Comparison of ENCODE assay signal across 12 cellular contexts in the genomic region with DNA sequence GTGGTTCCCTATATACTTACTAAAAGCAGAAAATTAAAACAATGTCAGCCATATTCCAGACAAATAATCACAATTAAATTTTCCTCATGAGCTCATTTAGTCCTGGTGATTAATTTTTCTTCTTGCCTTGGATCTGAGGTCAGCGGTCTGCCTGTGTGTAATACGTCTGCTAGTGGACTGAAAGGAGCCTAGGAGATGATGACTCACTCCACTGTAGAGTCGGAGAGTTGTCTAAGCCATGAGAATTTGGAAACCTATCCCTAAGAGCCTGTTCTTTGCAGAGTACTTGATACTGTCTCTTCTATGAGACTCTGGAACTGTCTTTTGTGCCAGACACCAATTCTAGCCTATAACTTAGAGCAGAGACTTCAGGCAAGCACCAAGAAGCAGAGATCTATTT.
DNase-seq lines count a peak whose midpoint lies in the region; ATAC-seq lines count a peak whose summit lies in the region.
"Had no signal": no experiment of that assay in that cellular context is flagged by ENCODE, and none has a peak within 500 bp of the region (broad histone marks: within the 10 kb centered on the region; RNA-seq: fewer than 3 reads in every experiment).

No MANE protein-coding gene starts in this region.

- DNase-seq in SIG-M5 treated with dmso at 0.1 percent for 504 hours (lab: John Stamatoyannopoulos, UW; ENCODE audit: unreplicated experiment) (peak; percentile 2), SIG-M5 (lab: John Stamatoyannopoulos, UW) (no peak), RPMI7951 (ENCODE audit: low read depth) (peak; percentile 87), fibroblast of peridontal ligament (ENCODE audit: extremely low read depth) (peak; percentile 91), stromal cell of bone marrow (ENCODE audit: low read depth) (peak; percentile 94), DMS 273 (lab: John Stamatoyannopoulos, UW; ENCODE audit: unreplicated experiment) (no peak), NCI-H2081 treated with DMSO at 0.1 percent for 48 hours (lab: John Stamatoyannopoulos, UW) (no peak)
- DNase-seq: 8988T; activated naive CD4-positive, alpha-beta T cell treated with Interleukin-2 at 50 U/mL for 16 hours; endodermal cell; SHP77 had no signal

- ATAC-seq in HG02623 (IDR thresholded peaks at IDR 0.05; ENCODE audit: unreplicated experiment) = no peak

Comparison
In these comparisons a context has a peak if more than half of its experiments do, and no peak if none do; other contexts are left out.
1. DNase-seq: peak in SIG-M5 treated with dmso at 0.1 percent for 504 hours (single experiment), RPMI7951 (single experiment), fibroblast of peridontal ligament (single experiment) and stromal cell of bone marrow (single experiment); none in SIG-M5 (single experiment), DMS 273 (single experiment) and NCI-H2081 treated with DMSO at 0.1 percent for 48 hours (single experiment).